In the genomic region with DNA sequence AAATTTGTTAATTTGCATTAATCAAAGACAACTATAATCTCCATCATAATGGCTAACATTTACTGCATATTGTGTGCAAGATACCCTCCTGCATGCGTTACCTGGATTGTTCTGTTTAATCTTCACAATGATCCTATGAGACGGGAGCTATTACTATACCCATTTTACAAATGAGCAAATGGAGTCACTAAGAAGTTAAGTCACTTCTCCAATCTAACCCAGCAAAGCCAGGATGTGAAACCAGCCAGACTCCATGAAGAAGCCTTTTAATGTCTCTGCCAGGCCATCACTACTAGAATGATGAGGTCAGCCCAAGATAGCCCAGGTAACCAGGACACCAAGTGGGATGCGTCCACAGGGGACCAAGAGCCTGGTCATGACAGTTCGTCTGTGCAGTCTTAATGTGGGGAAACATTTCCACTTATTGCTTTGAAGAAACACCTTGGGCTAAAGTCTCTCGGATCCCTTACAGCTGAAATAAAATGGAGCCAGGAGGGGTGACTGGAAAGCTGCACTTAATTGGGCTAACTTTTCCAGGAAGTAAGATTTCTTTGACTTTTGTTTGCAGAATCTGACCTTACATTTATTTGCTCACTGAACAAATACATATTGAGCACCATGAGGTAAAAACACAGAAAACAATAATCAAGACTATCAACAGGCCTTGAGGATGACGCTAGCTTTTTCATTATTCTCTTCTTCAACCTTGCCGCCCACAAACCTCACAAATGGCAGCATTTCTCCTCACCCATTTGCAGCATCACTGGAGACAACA, we compare ENCODE assay signal across 11 cellular contexts. TPM values are rescaled to one million over a fixed set of nuclear protein-coding genes. Genes with fewer than 3 reads are reported as not detected.
DNase-seq lines count a peak whose midpoint lies in the region; ATAC-seq, FAIRE-seq and TF ChIP-seq lines count a peak whose summit lies in the region.
"Had no signal": no experiment of that assay in that cellular context is flagged by ENCODE, and none has a peak within 500 bp of the region (broad histone marks: within the 10 kb centered on the region; RNA-seq: fewer than 3 reads in every experiment).

No MANE protein-coding gene starts in this region.

- TF ChIP-seq EP300 in K562 (IDR thresholded peaks at IDR 0.05; ENCODE audit: low read length) = no peak

- no peak for DNase-seq in activated CD4-positive, alpha-beta T cell treated with anti-CD3 and anti-CD28 coated beads, Interleukin-2, amount 10 ng/mL, durations not matched to agents 24 days and 14 days
- DNase-seq in activated CD4-positive, alpha-beta T cell treated with anti-CD3 and anti-CD28 coated beads, Interleukin-2, amount 50 U/mL, for 48 hours = no peak
- DNase-seq in Karpas-422 (peak; percentile 53), K562 (ENCODE audit: extremely low read depth in 1 of 4, low spot score in 3 of 4) (no peak), osteocyte (ENCODE audit: extremely low spot score, unreplicated experiment) (no peak), DMS53 treated with DMSO at 0.1 percent for 48 hours (lab: John Stamatoyannopoulos, UW; ENCODE audit: unreplicated experiment) (no peak), NCI-H1105 treated with DMSO at 0.1 percent for 48 hours (lab: John Stamatoyannopoulos, UW) (no peak)

- no peak for TF ChIP-seq POLR2A in K562 (conservative IDR thresholded peaks at IDR 0.05)

- H2AFZ ChIP-seq in Karpas-422 (ENCODE audit: low read length) (peak overlapping the region; percentile 82; the same call in 1 of the 2 replicates), K562 (ENCODE audit: low read depth, low read length) (peak overlapping the region; percentile 94)

- peak overlapping the region; percentile 97 for H3K4me2 ChIP-seq in Karpas-422 (ENCODE audit: low read depth, low read length, poor library complexity, severe bottlenecking)
- peak overlapping the region; percentile 80; the same call in 1 of the 2 replicates for H3K4me2 ChIP-seq in K562 (ENCODE audit: insufficient read depth, low read length)

- CTCF ChIA-PET in K562 (lab: Yijun Ruan, JAX; ENCODE audit: low intra/inter-chr PET ratio) = no interaction called here

- peak overlapping the region; percentile 97 for H3K27ac Mint-ChIP-seq in activated CD4-positive, alpha-beta T cell treated with anti-CD3 and anti-CD28 coated beads, Interleukin-2, amount 10 ng/mL, durations not matched to agents 24 days and 14 days
- H3K27ac Mint-ChIP-seq in osteocyte (ENCODE audit: unreplicated experiment) = no peak overlapping the region

- no peaks in the 10 kb centered on the region for H3K9me1 ChIP-seq in K562 (ENCODE audit: control insufficient read depth, insufficient read depth, low read length)

- H3K27ac ChIP-seq in Karpas-422 (ENCODE audit: low read length) (peak overlapping the region; percentile 25; the same call in 1 of the 2 replicates), K562 (ENCODE audit: extremely low read depth, low read depth, low read length) (no peak overlapping the region)
- H3K27ac ChIP-seq: gastroesophageal sphincter, psoas muscle had no signal

- H3K9me3 Mint-ChIP-seq in activated CD4-positive, alpha-beta T cell treated with anti-CD3 and anti-CD28 coated beads, Interleukin-2, amount 10 ng/mL, durations not matched to agents 24 days and 14 days = no peaks in the 10 kb centered on the region
- no peaks in the 10 kb centered on the region for H3K9me3 Mint-ChIP-seq in osteocyte (ENCODE audit: unreplicated experiment)

- in situ Hi-C loops in K562 (cut with MboI) = no loop called here

- no peaks in the 10 kb centered on the region for H3K27me3 Mint-ChIP-seq in activated CD4-positive, alpha-beta T cell treated with anti-CD3 and anti-CD28 coated beads, Interleukin-2, amount 10 ng/mL, durations not matched to agents 24 days and 14 days
- H3K27me3 Mint-ChIP-seq in osteocyte (ENCODE audit: unreplicated experiment) = no peaks in the 10 kb centered on the region

- FAIRE-seq in K562 (lab: Jason Lieb, UNC) = no peak

- ATAC-seq in K562 (no peak), GM21423 (IDR thresholded peaks at IDR 0.05; ENCODE audit: unreplicated experiment) (no peak)

- H3K27me3 ChIP-seq in Karpas-422 (ENCODE audit: low read length) (no peaks in the 10 kb centered on the region), K562 (ENCODE audit: control insufficient read depth in 2 of 2, insufficient read depth in 2 of 2, low read length in 2 of 2) (no peaks in the 10 kb centered on the region)
- H3K27me3 ChIP-seq: left lung had no signal

- H3K36me3 Mint-ChIP-seq in activated CD4-positive, alpha-beta T cell treated with anti-CD3 and anti-CD28 coated beads, Interleukin-2, amount 10 ng/mL, durations not matched to agents 24 days and 14 days (ENCODE audit: low read depth) = peaks cover 13% of the 10 kb centered on the region
- H3K36me3 Mint-ChIP-seq in osteocyte (ENCODE audit: unreplicated experiment) = no peaks in the 10 kb centered on the region

- WGBS in K562 (ENCODE audit: insufficient coverage, low coverage, missing lambda C conversion rate) = 84% methylated on average over 7 of the region's 7 CpGs

- H3K79me2 ChIP-seq in Karpas-422 (ENCODE audit: low read length) (peaks cover 40% of the 10 kb centered on the region), K562 (ENCODE audit: control insufficient read depth, insufficient read depth, low read length) (peaks cover 27% of the 10 kb centered on the region)

- H3K4me3 ChIP-seq in Karpas-422 (ENCODE audit: low read length) = peak overlapping the region; percentile 85
- no peak overlapping the region for H3K4me3 ChIP-seq in K562

- H3K9ac ChIP-seq in Karpas-422 (ENCODE audit: low read length) (no peak overlapping the region; the same call in 1 of the 2 replicates), K562 (ENCODE audit: insufficient read depth in 1 of 2, low read depth in 2 of 2, low read length in 2 of 2) (0 out of 4 replicates have a peak overlapping the region, but pooled peaks of 1 of the 2 experiments have one; percentile 80)

- intact Hi-C loops in activated CD4-positive, alpha-beta T cell treated with anti-CD3 and anti-CD28 coated beads, Interleukin-2, amount 10 ng/mL, durations not matched to agents 24 days and 14 days (cut with micrococcal nuclease) = loop anchor here (1.0 to 5.0 kb wide), 3 partner anchors 67 to 165 kb away; a partner anchor contains a TSS
- intact Hi-C loops in K562 (cut with micrococcal nuclease) = loop anchor here (2.0 kb wide), 1 partner anchor 65 kb away; no protein-coding TSS in a partner anchor

- peaks cover 46% of the 10 kb centered on the region for H3K4me1 ChIP-seq in Karpas-422 (ENCODE audit: low read length)
- peaks cover 3 to 6% of the 10 kb centered on the region in 2 experiments; a peak in 3 of 5 replicates for H3K4me1 ChIP-seq in K562 (replicated peaks in 1 of 2; ENCODE audit: control insufficient read depth in 2 of 2, insufficient read depth in 2 of 2, low read length in 2 of 2)
- H3K4me1 ChIP-seq: psoas muscle had no signal

- no peaks in the 10 kb centered on the region for H3K9me3 ChIP-seq in Karpas-422 (ENCODE audit: low read length)
- H3K9me3 ChIP-seq in K562 (replicated peaks; ENCODE audit: control insufficient read depth, insufficient read depth, low read depth, low read length) = no peaks in the 10 kb centered on the region
- H3K9me3 ChIP-seq: gastroesophageal sphincter, left lung, psoas muscle had no signal

- POLR2A ChIA-PET in K562 (lab: Yijun Ruan, JAX) = interaction anchor here (0.8 to 1.4 kb wide), 2 partner anchors 9 to 15 kb away, joined by 3 read pairs; no protein-coding TSS in a partner anchor

- no peaks in the 10 kb centered on the region for H3K9me2 ChIP-seq in Karpas-422 (replicated peaks; ENCODE audit: insufficient read depth, low read length)

- no peak for TF ChIP-seq RAD21 in K562 (CRISPR knock-in tag; conservative IDR thresholded peaks at IDR 0.05 in 1 of 2, IDR thresholded peaks at IDR 0.05 in 1 of 2)

- H3K4me3 Mint-ChIP-seq in activated CD4-positive, alpha-beta T cell treated with anti-CD3 and anti-CD28 coated beads, Interleukin-2, amount 10 ng/mL, durations not matched to agents 24 days and 14 days = peak overlapping the region; percentile 97
- peak overlapping the region; percentile 84 for H3K4me3 Mint-ChIP-seq in osteocyte (ENCODE audit: unreplicated experiment)

- BruUV-seq in K562 (replicated peaks; lab: Mats Ljungman, UMichigan) = no TSS peak

- peaks cover 23% of the 10 kb centered on the region for H3K4me1 Mint-ChIP-seq in activated CD4-positive, alpha-beta T cell treated with anti-CD3 and anti-CD28 coated beads, Interleukin-2, amount 10 ng/mL, durations not matched to agents 24 days and 14 days
- peaks cover 15% of the 10 kb centered on the region for H3K4me1 Mint-ChIP-seq in osteocyte (ENCODE audit: unreplicated experiment)

- H4K20me1 ChIP-seq in Karpas-422 (ENCODE audit: insufficient read depth, low read depth, low read length) (no peaks in the 10 kb centered on the region), K562 (replicated peaks; ENCODE audit: control insufficient read depth, insufficient read depth, low read length) (no peaks in the 10 kb centered on the region)

- no peak for TF ChIP-seq CTCF in K562 (IDR thresholded peaks at IDR 0.05 in 2 of 3, conservative IDR thresholded peaks at IDR 0.05 in 1 of 3; ENCODE audit: insufficient read depth in 2 of 3, low read depth in 1 of 3, low read length in 3 of 3)
- no peak for TF ChIP-seq CTCF in osteocyte (IDR thresholded peaks at IDR 0.05)

- H3K36me3 ChIP-seq in Karpas-422 (ENCODE audit: insufficient read depth, low read length) (peaks cover 21% of the 10 kb centered on the region; the same call in 1 of the 2 replicates), K562 (ENCODE audit: control insufficient read depth, insufficient read depth, low read length) (peaks cover 23% of the 10 kb centered on the region)
- H3K36me3 ChIP-seq: gastroesophageal sphincter, left lung had no signal

RNA-seq across cellular contexts. Expression of a gene that starts 0.9 kb away (rescaled TPM):
- total RNA-seq in activated CD4-positive, alpha-beta T cell treated with anti-CD3 and anti-CD28 coated beads, Interleukin-2, amount 10 ng/mL, durations not matched to agents 24 days and 14 days = 43.9 and 47.6 TPM in 2 replicates
- total RNA-seq in Karpas-422 (2014; rRNA removed; shearing (Covaris generic); ENCODE audit: low replicate concordance) = 15.5 and 15.7 TPM in 2 replicates
- total RNA-seq in K562 (2011; cell fraction: chromatin; rRNA removed; ENCODE audit: low replicate concordance) = 57.4 and 121 TPM in 2 replicates
- 24.3 and 35.9 TPM in 2 replicates for total RNA-seq in K562 (2011; cell fraction: nucleolus; rRNA removed)
- total RNA-seq in K562 (2011; cell fraction: nucleoplasm; rRNA removed) = 43.2 and 49.7 TPM in 2 replicates
- total RNA-seq in K562 (2014; rRNA removed) (15.6 and 19.7 TPM in 2 replicates), K562 (2014; rRNA removed; fragmentation: Illumina TruSeq; extraction: Trizol) (22.3 and 22.4 TPM in 2 replicates), K562 (2015; rRNA removed; fragmentation: Illumina TruSeq; extraction: Trizol) (15.8 and 16.9 TPM in 2 replicates), K562 (2021) (18.0 and 18.2 TPM in 2 replicates), osteocyte (4.2 and 5.8 TPM in 2 replicates)
- polyA plus RNA-seq in K562 (2011; rRNA removed) (21.3 and 29.6 TPM in 2 replicates), K562 (2014; fragmentation: Illumina TruSeq; extraction: Trizol) (18.0 and 21.0 TPM in 2 replicates), K562 (2014; fragmentation: Nextera tagmentation; extraction: Ambion mirVana) (1 to 10 TPM; 6.2 to 6.8 TPM), K562 (2014; rRNA removed) (20.6 and 21.1 TPM in 2 replicates)
- 6.6 and 16.0 TPM in 2 replicates for polyA plus RNA-seq in K562 (2011; cell fraction: cytosol; rRNA removed)
- 13.6 and 19.8 TPM in 2 replicates for polyA plus RNA-seq in K562 (2011; cell fraction: nucleus; rRNA removed)
- polyA plus RNA-seq in K562 (2012) = 13.7 and 23.1 TPM in 2 replicates
- polyA minus RNA-seq in K562 (2011; rRNA and poly(A)+ RNA removed) = 47.5 and 52.1 TPM in 2 replicates
- polyA minus RNA-seq in K562 (2011; cell fraction: cytosol; rRNA and poly(A)+ RNA removed) = 14.6 and 15.5 TPM in 2 replicates
- 24.6 and 42.8 TPM in 2 replicates for polyA minus RNA-seq in K562 (2011; cell fraction: nucleus; rRNA and poly(A)+ RNA removed)
